Comparison of ENCODE assay signal across 8 cellular contexts in genomic region chr15:60326824-60327654, GRCh38.
DNase-seq lines count a peak whose midpoint lies in the region; ATAC-seq and TF ChIP-seq lines count a peak whose summit lies in the region.

No MANE protein-coding gene starts in this region.

- ATAC-seq in T-cell (replicated peaks in 1 of 4) (peak in 2 of 4 experiments; percentile 43 to 48), HG02840 (IDR thresholded peaks at IDR 0.05; ENCODE audit: low FRiP score, unreplicated experiment) (no peak), GM18520 (IDR thresholded peaks at IDR 0.05; ENCODE audit: unreplicated experiment) (no peak)

- DNase-seq in stimulated activated CD4-positive, alpha-beta T cell treated with anti-CD3 and anti-CD28 coated beads, Interleukin-15, amount 100 ng/mL, for 24 hours: peak; percentile 25
- no peak for DNase-seq in stimulated activated CD4-positive, alpha-beta T cell treated with anti-CD3 and anti-CD28 coated beads, Interleukin-12 subunit alpha, Interleukin-12 subunit beta, amount 100 ng/mL, for 4 hours
- DNase-seq in NCI-H1092 treated with DMSO at 0.1 percent for 48 hours (lab: John Stamatoyannopoulos, UW) (peak; percentile 40), T-cell (peak in 20 of 34 experiments; percentile 2 to 40 (median 18)), esophagus muscularis mucosa (ENCODE audit: extremely low spot score) (no peak), osteocyte (ENCODE audit: extremely low spot score, unreplicated experiment) (no peak)

- WGBS in esophagus muscularis mucosa: 15% methylated on average over 5 of the region's 5 CpGs

- TF ChIP-seq CTCF in esophagus muscularis mucosa (IDR thresholded peaks at IDR 0.05) (peak; percentile 46 to 67 (median 61)), osteocyte (IDR thresholded peaks at IDR 0.05) (peak; percentile 84)

- H3K9me3 ChIP-seq in esophagus muscularis mucosa: no peaks in the 10 kb centered on the region

- H3K36me3 Mint-ChIP-seq in T-cell (no peaks in the 10 kb centered on the region), osteocyte (ENCODE audit: unreplicated experiment) (no peaks in the 10 kb centered on the region)

- TF ChIP-seq EP300 in esophagus muscularis mucosa (IDR thresholded peaks at IDR 0.05): no peak

- H3K27ac ChIP-seq in esophagus muscularis mucosa (replicated peaks in 1 of 4): no peak overlapping the region

- peaks cover 0 to 6% (median 2%) of the 10 kb centered on the region in 3 donors for H3K4me1 Mint-ChIP-seq in T-cell
- peaks cover 22% of the 10 kb centered on the region for H3K4me1 Mint-ChIP-seq in osteocyte (ENCODE audit: unreplicated experiment)

- no peak overlapping the region for H3K4me3 ChIP-seq in esophagus muscularis mucosa

- H3K36me3 ChIP-seq in esophagus muscularis mucosa: no peaks in the 10 kb centered on the region

- no peak for TF ChIP-seq POLR2A in esophagus muscularis mucosa (IDR thresholded peaks at IDR 0.05; ENCODE audit: low read depth)

- H3K27me3 Mint-ChIP-seq in T-cell (peaks cover 41% of the 10 kb centered on the region in 2 donors), osteocyte (ENCODE audit: unreplicated experiment) (peaks cover 58% of the 10 kb centered on the region)

- POLR2A ChIA-PET in T-cell (lab: Charles Lee): interaction anchor here (0.6 kb wide), 2 partner anchors 211 to 636 kb away, joined by 3 to 5 read pairs; no protein-coding TSS in a partner anchor

- H3K27me3 ChIP-seq in esophagus muscularis mucosa: peaks cover 3 to 54% (median 18%) of the 10 kb centered on the region in 4 donors

- H3K9me3 Mint-ChIP-seq in T-cell (no peaks in the 10 kb centered on the region), osteocyte (ENCODE audit: unreplicated experiment) (no peaks in the 10 kb centered on the region)

- peaks cover 0 to 5% (median 0%) of the 10 kb centered on the region in 4 donors for H3K4me1 ChIP-seq in esophagus muscularis mucosa

- CTCF ChIA-PET in T-cell (lab: Charles Lee): interaction anchor here (0.5 to 4.5 kb wide), 25 partner anchors 10 to 636 kb away, joined by 3 to 40 read pairs (median 3); no protein-coding TSS in a partner anchor

- no peak overlapping the region for H3K4me3 Mint-ChIP-seq in T-cell
- H3K4me3 Mint-ChIP-seq in osteocyte (ENCODE audit: unreplicated experiment): no peak overlapping the region

- H3K27ac Mint-ChIP-seq in T-cell (no peak overlapping the region), osteocyte (ENCODE audit: unreplicated experiment) (no peak overlapping the region)

- intact Hi-C loops in esophagus muscularis mucosa (cut with DNase I): loop anchor here (10.0 kb wide), 2 partner anchors 602 to 632 kb away; no protein-coding TSS in a partner anchor

Comparison
In these comparisons a context has a peak if more than half of its experiments do, and no peak if none do; other contexts are left out.
1. DNase-seq: peak in stimulated activated CD4-positive, alpha-beta T cell treated with anti-CD3 and anti-CD28 coated beads, Interleukin-15, amount 100 ng/mL, for 24 hours (single experiment), NCI-H1092 treated with DMSO at 0.1 percent for 48 hours (single experiment) and T-cell (20 of 34); none in stimulated activated CD4-positive, alpha-beta T cell treated with anti-CD3 and anti-CD28 coated beads, Interleukin-12 subunit alpha, Interleukin-12 subunit beta, amount 100 ng/mL, for 4 hours (single experiment), esophagus muscularis mucosa (single experiment) and osteocyte (single experiment).